Comparison of ENCODE assay signal across 8 cellular contexts in the genomic region with DNA sequence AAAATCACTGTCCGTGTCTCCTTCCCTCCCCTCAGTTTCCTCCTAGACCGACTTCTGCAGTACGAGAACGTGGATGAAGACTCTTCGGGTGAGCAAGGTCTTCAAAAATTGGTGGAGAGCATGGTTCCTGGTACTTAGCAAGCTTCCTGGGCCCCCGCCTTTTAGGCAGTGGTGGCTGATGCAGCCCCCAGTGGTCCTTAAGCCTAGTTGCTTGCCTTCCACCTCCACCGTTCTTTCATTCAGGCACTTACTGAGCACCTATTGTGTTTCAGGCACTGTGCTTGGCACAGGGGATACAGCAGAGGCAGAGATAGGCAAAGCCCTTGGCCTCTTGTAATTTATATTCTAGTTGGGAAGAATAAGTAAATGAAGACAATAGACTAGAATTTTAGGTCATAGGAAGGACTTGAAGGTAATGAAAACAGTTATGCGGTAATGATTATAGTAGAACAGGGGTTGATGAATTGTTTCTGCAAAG. TPM values are rescaled to one million over a fixed set of nuclear protein-coding genes. Genes with fewer than 3 reads are reported as not detected.
A peak's percentile ranks its signal among the peaks of the same experiment; 100 is the strongest.
DNase-seq lines count a peak whose midpoint lies in the region; FAIRE-seq and TF ChIP-seq lines count a peak whose summit lies in the region.

No MANE protein-coding gene starts in this region.

- no peak for TF ChIP-seq CTCF in AG10803 (conservative IDR thresholded peaks at IDR 0.05; ENCODE audit: low read length)
- TF ChIP-seq CTCF in bronchial epithelial cell (IDR thresholded peaks at IDR 0.05; ENCODE audit: insufficient read depth, low read length, severe bottlenecking) = no peak

- no peak for DNase-seq in AG10803 (ENCODE audit: low read depth)
- DNase-seq in Jurkat, Clone E6-1 (ENCODE audit: low read depth, low spot score) = no peak
- no peak for DNase-seq in bronchial epithelial cell (ENCODE audit: low read depth)
- no peak for DNase-seq in HuH-7 (ENCODE audit: low spot score)
- no peak for DNase-seq in NCI-H1930 (lab: John Stamatoyannopoulos, UW)
- no peak for DNase-seq in activated CD8-positive, alpha-beta memory T cell treated with anti-CD3 and anti-CD28 coated beads for 24 hours
- no peak for DNase-seq in glomerular visceral epithelial cell (ENCODE audit: extremely low spot score)

- H3K36me3 ChIP-seq in bronchial epithelial cell (ENCODE audit: control insufficient read depth, insufficient read depth, low read length) (peaks cover 14% of the 10 kb centered on the region), muscle layer of duodenum (ENCODE audit: control insufficient read depth in 1 of 2, insufficient read depth in 2 of 2, low read length in 2 of 2) (peaks cover 12 to 40% of the 10 kb centered on the region in 2 donors)

- peaks cover 20 to 22% of the 10 kb centered on the region in 2 donors for H3K4me1 ChIP-seq in muscle layer of duodenum (ENCODE audit: control insufficient read depth in 1 of 2, insufficient read depth in 2 of 2, low read length in 2 of 2)

- peak overlapping the region; percentile 46 for H3K27ac ChIP-seq in muscle layer of duodenum (ENCODE audit: low read length)

- H3K4me3 ChIP-seq in AG10803 (ENCODE audit: low read length) (peak overlapping the region; percentile 89), bronchial epithelial cell (ENCODE audit: low read depth, low read length) (peak overlapping the region; percentile 91), muscle layer of duodenum (ENCODE audit: low read depth in 1 of 2, low read length in 2 of 2) (peak overlapping the region; percentile 95 to 98)
- H3K4me3 ChIP-seq in Jurkat, Clone E6-1 (ENCODE audit: low read length) = peak overlapping the region; percentile 96

- H3K27me3 ChIP-seq in bronchial epithelial cell (ENCODE audit: control insufficient read depth, insufficient read depth, low read length) (no peaks in the 10 kb centered on the region), muscle layer of duodenum (ENCODE audit: low read depth, low read length) (no peaks in the 10 kb centered on the region)

- no peak for FAIRE-seq in bronchial epithelial cell (lab: Jason Lieb, UNC)

- no peaks in the 10 kb centered on the region for H3K9me3 ChIP-seq in muscle layer of duodenum (ENCODE audit: control insufficient read depth in 1 of 2, low read length in 2 of 2)

RNA-seq across cellular contexts. Expression of gene INO80E, which starts 0.8 kb away (rescaled TPM):
- 128 TPM for polyA plus RNA-seq in Jurkat, Clone E6-1 (2012; ENCODE audit: insufficient read depth, insufficient read length)
- total RNA-seq in bronchial epithelial cell = 15.1 and 22.6 TPM in 2 replicates

RNA-seq across cellular contexts. Expression of gene HIRIP3, which starts 1.4 kb away (rescaled TPM):
- 80.4 TPM for polyA plus RNA-seq in Jurkat, Clone E6-1 (2012; ENCODE audit: insufficient read depth, insufficient read length)
- 6.0 and 6.8 TPM in 2 replicates for total RNA-seq in bronchial epithelial cell

RNA-seq across cellular contexts. Expression of gene DOC2A, which starts 14.0 kb away (rescaled TPM):
- polyA plus RNA-seq in Jurkat, Clone E6-1 (2012; ENCODE audit: insufficient read depth, insufficient read length) = 20.6 TPM
- not detected in 2 replicates for total RNA-seq in bronchial epithelial cell

RNA-seq across cellular contexts. Expression of gene TAOK2, which starts 23.1 kb away (rescaled TPM):
- polyA plus RNA-seq in Jurkat, Clone E6-1 (2012; ENCODE audit: insufficient read depth, insufficient read length) = 33.2 TPM
- total RNA-seq in bronchial epithelial cell = 24.7 and 28.7 TPM in 2 replicates

RNA-seq across cellular contexts. Expression of gene C16orf92, which starts 26.2 kb away (rescaled TPM):
- not detected for polyA plus RNA-seq in Jurkat, Clone E6-1 (2012; ENCODE audit: insufficient read depth, insufficient read length)
- total RNA-seq in bronchial epithelial cell = not detected in 2 replicates
